19 cellular contexts compared by ENCODE assay signal in genomic region chr5:154251529-154251928, GRCh38.
"Had no signal": no experiment of that assay in that cellular context is flagged by ENCODE, and none has a peak within 500 bp of the region (broad histone marks: within the 10 kb centered on the region; RNA-seq: fewer than 3 reads in every experiment).

No MANE protein-coding gene starts in this region.

- H3K27me3 ChIP-seq: ovary, right atrium auricular region, testis, tibial nerve had no signal

- H3K27ac Mint-ChIP-seq: stimulated activated naive B cell treated with anti-CD40 and anti-IgM and Interleukin-4, amounts not matched to agents 10 μg/mL and 1 μg/mL and 100 μg/mL, for 72 hours; stimulated activated naive CD8-positive, alpha-beta T cell treated with anti-CD3 and anti-CD28 coated beads, Interleukin-15, amount 100 ng/mL, for 72 hours had no signal

- H3K4me1 ChIP-seq: right atrium auricular region, testis, tibial nerve had no signal

- H3K27me3 Mint-ChIP-seq: naive B cell; stimulated activated naive B cell treated with anti-CD40 and anti-IgM and Interleukin-4, amounts not matched to agents 10 μg/mL and 1 μg/mL and 100 μg/mL, for 72 hours; stimulated activated naive CD8-positive, alpha-beta T cell treated with anti-CD3 and anti-CD28 coated beads, Interleukin-15, amount 100 ng/mL, for 72 hours had no signal

- ATAC-seq: left cardiac atrium; stimulated activated naive B cell treated with anti-CD40 and anti-IgM and Interleukin-4, amounts not matched to agents 10 μg/mL and 1 μg/mL and 100 μg/mL, for 72 hours; stimulated activated naive CD8-positive, alpha-beta T cell treated with anti-CD3 and anti-CD28 coated beads, Interleukin-15, amount 100 ng/mL, for 72 hours had no signal

- H3K27ac ChIP-seq: coronary artery, left ventricle myocardium inferior, ovary, right atrium auricular region, testis, tibial nerve had no signal

- H3K9me3 ChIP-seq: left ventricle myocardium inferior, ovary, right atrium auricular region, testis had no signal

- H3K36me3 ChIP-seq: left ventricle myocardium inferior, ovary, right atrium auricular region, tibial nerve had no signal

- DNase-seq: caudate nucleus; effector CD4-positive, alpha-beta T cell; foreskin fibroblast; kidney; left cardiac atrium; left ventricle myocardium inferior; mesenchymal stem cell; naive B cell; ovary; stimulated activated CD4-positive, alpha-beta T cell treated with anti-CD3 and anti-CD28 coated beads, Interleukin-4, amount 100 ng/mL, for 1 hour; stimulated activated CD8-positive, alpha-beta memory T cell treated with anti-CD3 and anti-CD28 coated beads, Interleukin-4, amount 100 ng/mL, for 48 hours; stimulated activated naive B cell treated with anti-CD40 and anti-IgM and Interleukin-4, amounts not matched to agents 10 μg/mL and 1 μg/mL and 100 μg/mL, for 72 hours; stimulated activated naive CD8-positive, alpha-beta T cell treated with anti-CD3 and anti-CD28 coated beads, Interleukin-15, amount 100 ng/mL, for 72 hours; testis had no signal

- H3K4me3 ChIP-seq: coronary artery, left ventricle myocardium inferior, lung, ovary, right atrium auricular region, smooth muscle cell, testis, tibial nerve had no signal

- H3K4me3 Mint-ChIP-seq: naive B cell; stimulated activated naive B cell treated with anti-CD40 and anti-IgM and Interleukin-4, amounts not matched to agents 10 μg/mL and 1 μg/mL and 100 μg/mL, for 72 hours; stimulated activated naive CD8-positive, alpha-beta T cell treated with anti-CD3 and anti-CD28 coated beads, Interleukin-15, amount 100 ng/mL, for 72 hours had no signal
